In genomic region chr2:173027181-173028128, GRCh38 we compare ENCODE assay signal across 1 cellular context.
TF ChIP-seq lines count a peak whose summit lies in the region.

No MANE protein-coding gene starts in this region.

TF ChIP-seq in HepG2, 621 proteins besides CTCF, POLR2A, EP300 and RAD21 (continued from another document):
- TF ChIP-seq ZNF792 (CRISPR knock-in tag; IDR thresholded peaks at IDR 0.05) (no peak), ZNF569 (CRISPR knock-in tag; IDR thresholded peaks at IDR 0.05; ENCODE audit: borderline replicate concordance) (no peak), TBP (CRISPR knock-in tag; IDR thresholded peaks at IDR 0.05) (no peak), ZNF597 (CRISPR knock-in tag; IDR thresholded peaks at IDR 0.05) (no peak), ZNF275 (CRISPR knock-in tag; IDR thresholded peaks at IDR 0.05; ENCODE audit: borderline replicate concordance) (no peak), GATAD2A (CRISPR knock-in tag; IDR thresholded peaks at IDR 0.05) (peak; percentile 23; the same call in 1 of the 2 replicates), POLR2AphosphoS5 (IDR thresholded peaks at IDR 0.05; ENCODE audit: low read depth, low read length) (no peak), ZNF644 (CRISPR knock-in tag; IDR thresholded peaks at IDR 0.05; ENCODE audit: low read depth) (no peak), TRIM24 (CRISPR knock-in tag; IDR thresholded peaks at IDR 0.05) (no peak), HIC2 (CRISPR knock-in tag; IDR thresholded peaks at IDR 0.05; ENCODE audit: low read depth) (no peak), ZNF850 (CRISPR knock-in tag; conservative IDR thresholded peaks at IDR 0.05) (no peak), NONO (IDR thresholded peaks at IDR 0.05) (no peak), NONO (CRISPR knock-in tag; conservative IDR thresholded peaks at IDR 0.05) (0 out of 2 replicates have a peak, but pooled peaks have one; percentile 18), TCF7 (IDR thresholded peaks at IDR 0.05; ENCODE audit: low read depth) (no peak), TBL1XR1 (IDR thresholded peaks at IDR 0.05; ENCODE audit: borderline replicate concordance, low read length, partially characterized antibody) (no peak), ZBTB25 (CRISPR knock-in tag; IDR thresholded peaks at IDR 0.05) (peak; percentile 49; the same call in 1 of the 2 replicates), ZNF619 (CRISPR knock-in tag; IDR thresholded peaks at IDR 0.05) (no peak), ZNF460 (CRISPR knock-in tag; IDR thresholded peaks at IDR 0.05; ENCODE audit: borderline replicate concordance) (no peak), ZNF639 (CRISPR knock-in tag; conservative IDR thresholded peaks at IDR 0.05) (0 out of 2 replicates have a peak, but pooled peaks have one; percentile 42), THAP11 (CRISPR knock-in tag; IDR thresholded peaks at IDR 0.05) (peak; percentile 42; the same call in 1 of the 2 replicates), YEATS2 (CRISPR knock-in tag; IDR thresholded peaks at IDR 0.05; ENCODE audit: borderline replicate concordance) (no peak), KLF13 (CRISPR knock-in tag; IDR thresholded peaks at IDR 0.05) (no peak), ZNF816 (CRISPR knock-in tag; IDR thresholded peaks at IDR 0.05; ENCODE audit: borderline replicate concordance) (no peak), HMGXB4 (CRISPR knock-in tag; IDR thresholded peaks at IDR 0.05; ENCODE audit: borderline replicate concordance in 1 of 2, low read depth in 1 of 2) (peak in 1 of 2 experiments; percentile 57; a peak in 1 of 4 replicates), SRF (IDR thresholded peaks at IDR 0.05; ENCODE audit: low read depth, low read length) (no peak), XRCC5 (optimal IDR thresholded peaks at IDR 0.05; ENCODE audit: low read length) (peak; percentile 67), CEBPG (CRISPR knock-in tag; IDR thresholded peaks at IDR 0.05) (no peak), THAP8 (CRISPR knock-in tag; IDR thresholded peaks at IDR 0.05; ENCODE audit: borderline replicate concordance) (no peak), ZNF652 (CRISPR knock-in tag; IDR thresholded peaks at IDR 0.05; ENCODE audit: borderline replicate concordance, low read depth) (no peak), NR3C1 (CRISPR knock-in tag; IDR thresholded peaks at IDR 0.05) (no peak)
